1 cellular context compared by ENCODE assay signal in the genomic region with DNA sequence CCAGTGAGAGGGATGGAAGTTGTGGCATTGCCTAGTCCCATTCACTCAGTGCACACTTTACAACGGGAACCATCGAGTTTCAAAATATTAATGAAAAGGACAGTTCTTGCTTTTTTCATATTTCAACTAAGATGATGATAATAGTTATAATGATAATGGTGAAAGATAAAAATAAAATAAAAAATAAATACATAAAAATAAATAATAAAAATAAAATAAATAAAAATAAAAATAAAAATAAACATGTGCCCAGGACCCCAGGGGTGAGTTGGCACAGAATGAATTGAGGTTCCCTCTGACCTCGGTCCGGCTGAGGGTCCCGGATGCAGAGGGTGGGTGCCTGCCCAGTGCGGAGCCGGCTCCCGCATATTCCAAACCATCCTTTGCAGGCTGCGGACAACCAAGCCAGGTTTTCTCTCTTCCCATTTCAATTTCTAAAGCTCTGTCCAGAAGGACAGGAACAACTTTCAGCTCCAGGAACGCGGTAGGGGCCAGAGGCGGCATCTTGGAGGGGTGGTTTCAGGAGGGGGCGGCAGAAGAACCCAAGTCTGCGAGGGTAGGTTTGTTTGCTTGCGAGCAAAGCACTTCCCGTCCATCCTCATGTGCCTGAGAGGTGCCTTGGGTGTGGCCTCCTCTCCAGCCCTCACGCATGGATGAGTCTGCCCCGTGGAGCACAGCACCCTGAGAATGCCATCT.
TF ChIP-seq lines count a peak whose summit lies in the region.

No MANE protein-coding gene starts in this region.

TF ChIP-seq in WTC11, 78 proteins besides CTCF, POLR2A, EP300 and RAD21 (continued from another document):
- TF ChIP-seq, protein P1, sequence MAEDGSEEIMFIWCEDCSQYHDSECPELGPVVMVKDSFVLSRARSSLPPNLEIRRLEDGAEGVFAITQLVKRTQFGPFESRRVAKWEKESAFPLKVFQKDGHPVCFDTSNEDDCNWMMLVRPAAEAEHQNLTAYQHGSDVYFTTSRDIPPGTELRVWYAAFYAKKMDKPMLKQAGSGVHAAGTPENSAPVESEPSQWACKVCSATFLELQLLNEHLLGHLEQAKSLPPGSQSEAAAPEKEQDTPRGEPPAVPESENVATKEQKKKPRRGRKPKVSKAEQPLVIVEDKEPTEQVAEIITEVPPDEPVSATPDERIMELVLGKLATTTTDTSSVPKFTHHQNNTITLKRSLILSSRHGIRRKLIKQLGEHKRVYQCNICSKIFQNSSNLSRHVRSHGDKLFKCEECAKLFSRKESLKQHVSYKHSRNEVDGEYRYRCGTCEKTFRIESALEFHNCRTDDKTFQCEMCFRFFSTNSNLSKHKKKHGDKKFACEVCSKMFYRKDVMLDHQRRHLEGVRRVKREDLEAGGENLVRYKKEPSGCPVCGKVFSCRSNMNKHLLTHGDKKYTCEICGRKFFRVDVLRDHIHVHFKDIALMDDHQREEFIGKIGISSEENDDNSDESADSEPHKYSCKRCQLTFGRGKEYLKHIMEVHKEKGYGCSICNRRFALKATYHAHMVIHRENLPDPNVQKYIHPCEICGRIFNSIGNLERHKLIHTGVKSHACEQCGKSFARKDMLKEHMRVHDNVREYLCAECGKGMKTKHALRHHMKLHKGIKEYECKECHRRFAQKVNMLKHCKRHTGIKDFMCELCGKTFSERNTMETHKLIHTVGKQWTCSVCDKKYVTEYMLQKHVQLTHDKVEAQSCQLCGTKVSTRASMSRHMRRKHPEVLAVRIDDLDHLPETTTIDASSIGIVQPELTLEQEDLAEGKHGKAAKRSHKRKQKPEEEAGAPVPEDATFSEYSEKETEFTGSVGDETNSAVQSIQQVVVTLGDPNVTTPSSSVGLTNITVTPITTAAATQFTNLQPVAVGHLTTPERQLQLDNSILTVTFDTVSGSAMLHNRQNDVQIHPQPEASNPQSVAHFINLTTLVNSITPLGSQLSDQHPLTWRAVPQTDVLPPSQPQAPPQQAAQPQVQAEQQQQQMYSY (CRISPR knock-in tag; IDR thresholded peaks at IDR 0.05) = peak; percentile 39; the same call in 1 of the 2 replicates
- no peak for TF ChIP-seq IRF2 (CRISPR knock-in tag; IDR thresholded peaks at IDR 0.05; ENCODE audit: borderline replicate concordance, low read depth)
- TF ChIP-seq, protein P2, sequence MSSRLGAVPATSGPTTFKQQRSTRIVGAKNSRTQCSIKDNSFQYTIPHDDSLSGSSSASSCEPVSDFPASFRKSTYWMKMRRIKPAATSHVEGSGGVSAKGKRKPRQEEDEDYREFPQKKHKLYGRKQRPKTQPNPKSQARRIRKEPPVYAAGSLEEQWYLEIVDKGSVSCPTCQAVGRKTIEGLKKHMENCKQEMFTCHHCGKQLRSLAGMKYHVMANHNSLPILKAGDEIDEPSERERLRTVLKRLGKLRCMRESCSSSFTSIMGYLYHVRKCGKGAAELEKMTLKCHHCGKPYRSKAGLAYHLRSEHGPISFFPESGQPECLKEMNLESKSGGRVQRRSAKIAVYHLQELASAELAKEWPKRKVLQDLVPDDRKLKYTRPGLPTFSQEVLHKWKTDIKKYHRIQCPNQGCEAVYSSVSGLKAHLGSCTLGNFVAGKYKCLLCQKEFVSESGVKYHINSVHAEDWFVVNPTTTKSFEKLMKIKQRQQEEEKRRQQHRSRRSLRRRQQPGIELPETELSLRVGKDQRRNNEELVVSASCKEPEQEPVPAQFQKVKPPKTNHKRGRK (CRISPR knock-in tag; IDR thresholded peaks at IDR 0.05; ENCODE audit: borderline replicate concordance) = no peak
- peak; percentile 96 for TF ChIP-seq HMGA2 (CRISPR knock-in tag; IDR thresholded peaks at IDR 0.05)
- TF ChIP-seq RORB (CRISPR knock-in tag; IDR thresholded peaks at IDR 0.05) = no peak
- TF ChIP-seq, protein P3, sequence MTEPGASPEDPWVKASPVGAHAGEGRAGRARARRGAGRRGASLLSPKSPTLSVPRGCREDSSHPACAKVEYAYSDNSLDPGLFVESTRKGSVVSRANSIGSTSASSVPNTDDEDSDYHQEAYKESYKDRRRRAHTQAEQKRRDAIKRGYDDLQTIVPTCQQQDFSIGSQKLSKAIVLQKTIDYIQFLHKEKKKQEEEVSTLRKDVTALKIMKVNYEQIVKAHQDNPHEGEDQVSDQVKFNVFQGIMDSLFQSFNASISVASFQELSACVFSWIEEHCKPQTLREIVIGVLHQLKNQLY (CRISPR knock-in tag; IDR thresholded peaks at IDR 0.05) = no peak
